Comparison of ENCODE assay signal across 10 cellular contexts in the genomic region with DNA sequence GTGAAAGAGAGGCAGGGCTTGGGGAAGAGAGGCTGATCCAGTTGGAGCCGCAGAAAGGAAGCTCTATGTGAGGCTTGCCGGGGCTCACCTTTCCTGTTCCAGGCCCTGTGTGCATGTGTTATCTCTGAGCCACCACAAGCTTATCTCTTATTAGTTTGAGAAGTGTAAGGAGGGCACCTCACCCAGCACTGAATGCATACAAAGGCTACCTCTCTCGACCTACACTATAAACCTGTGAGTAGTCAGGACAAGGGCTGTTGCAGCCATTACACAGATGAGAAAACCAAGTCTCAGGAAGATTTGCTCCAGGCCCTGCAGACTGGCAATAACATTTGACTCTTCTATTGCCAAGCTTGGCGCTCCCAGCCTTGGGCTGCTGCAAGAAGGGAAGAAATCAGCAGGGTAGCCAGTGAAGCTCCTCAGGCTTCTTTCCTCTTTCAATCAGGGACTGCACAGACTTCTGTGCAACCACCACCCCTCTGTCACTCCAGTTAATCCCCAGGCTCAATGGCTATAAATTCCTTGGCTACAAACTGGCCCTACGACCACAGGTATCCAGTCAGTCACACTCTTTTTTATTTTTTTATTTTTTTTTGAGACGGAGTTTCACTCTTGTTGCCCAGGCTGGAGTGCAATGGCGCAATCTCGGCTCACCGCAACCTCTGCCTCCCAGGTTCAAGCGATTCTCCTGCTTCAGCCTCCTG.
DNase-seq lines count a peak whose midpoint lies in the region; ATAC-seq and TF ChIP-seq lines count a peak whose summit lies in the region.
"Had no signal": no experiment of that assay in that cellular context is flagged by ENCODE, and none has a peak within 500 bp of the region (broad histone marks: within the 10 kb centered on the region; RNA-seq: fewer than 3 reads in every experiment).

No MANE protein-coding gene starts in this region.

- H3K4me3 ChIP-seq in breast epithelium (no peak overlapping the region), osteoblast (ENCODE audit: insufficient read depth, low read length) (no peak overlapping the region), uterus (no peak overlapping the region)

- no peaks in the 10 kb centered on the region for H3K27me3 ChIP-seq in breast epithelium
- no peaks in the 10 kb centered on the region for H3K27me3 ChIP-seq in osteoblast (ENCODE audit: insufficient read depth, low read length)
- no peaks in the 10 kb centered on the region for H3K27me3 ChIP-seq in uterus

- H3K27ac ChIP-seq in breast epithelium (peak overlapping the region; percentile 8 to 80), cingulate gyrus (ENCODE audit: low read depth, low read length) (peak overlapping the region; percentile 6), osteoblast (ENCODE audit: low read depth, low read length) (peak overlapping the region; percentile 82), uterus (peak overlapping the region; percentile 68 to 70)

- H3K36me3 ChIP-seq in breast epithelium (no peaks in the 10 kb centered on the region), osteoblast (ENCODE audit: insufficient read depth, low read length) (no peaks in the 10 kb centered on the region), uterus (no peaks in the 10 kb centered on the region)

- no peak overlapping the region for H3K4me3 Mint-ChIP-seq in MCF 10A (ENCODE audit: unreplicated experiment)
- H3K4me3 Mint-ChIP-seq in activated CD4-positive, alpha-beta memory T cell treated with anti-CD3 and anti-CD28 coated beads, Interleukin-2, amount 10 ng/mL, durations not matched to agents 7 days and 5 days: no peak overlapping the region

- no peaks in the 10 kb centered on the region for H4K20me1 ChIP-seq in osteoblast (ENCODE audit: insufficient read depth, low read length)

- no peak overlapping the region for H3K27ac Mint-ChIP-seq in MCF 10A (ENCODE audit: low read depth, unreplicated experiment)
- no peak overlapping the region for H3K27ac Mint-ChIP-seq in activated CD4-positive, alpha-beta memory T cell treated with anti-CD3 and anti-CD28 coated beads, Interleukin-2, amount 10 ng/mL, durations not matched to agents 7 days and 5 days

- H3K4me2 ChIP-seq in osteoblast (ENCODE audit: insufficient read depth, low read length): peak overlapping the region; percentile 21

- H3K9me3 Mint-ChIP-seq in MCF 10A (ENCODE audit: unreplicated experiment): no peaks in the 10 kb centered on the region
- no peaks in the 10 kb centered on the region for H3K9me3 Mint-ChIP-seq in activated CD4-positive, alpha-beta memory T cell treated with anti-CD3 and anti-CD28 coated beads, Interleukin-2, amount 10 ng/mL, durations not matched to agents 7 days and 5 days

- BruUV-seq in MCF 10A (replicated peaks; lab: Mats Ljungman, UMichigan): no TSS peak

- intact Hi-C loops in breast epithelium (cut with DNase I; ENCODE audit: low total_unique reads): no loop called here
- intact Hi-C loops in MCF 10A (cut with micrococcal nuclease): no loop called here
- intact Hi-C loops in uterus (cut with DNase I; ENCODE audit: low total_unique reads): no loop called here

- no peak overlapping the region for H2AFZ ChIP-seq in osteoblast (ENCODE audit: low read length)

- CTCF ChIA-PET in MCF 10A (lab: Yijun Ruan, JAX): interaction anchor here (0.9 to 1.1 kb wide), 2 partner anchors 258 to 259 kb away, joined by 3 read pairs; no protein-coding TSS in a partner anchor
- CTCF ChIA-PET in activated CD4-positive, alpha-beta memory T cell treated with anti-CD3 and anti-CD28 coated beads, Interleukin-2, amount 10 ng/mL, durations not matched to agents 7 days and 5 days (lab: Charles Lee): interaction anchor here (0.8 to 0.9 kb wide), 2 partner anchors 10 to 13 kb away, joined by 3 read pairs; no protein-coding TSS in a partner anchor

- H3K9me3 ChIP-seq in breast epithelium (no peaks in the 10 kb centered on the region), osteoblast (ENCODE audit: low read depth, low read length) (no peaks in the 10 kb centered on the region), uterus (no peaks in the 10 kb centered on the region)

- POLR2A ChIA-PET in MCF 10A (lab: Yijun Ruan, JAX): interaction anchor here (0.7 to 1.1 kb wide), 4 partner anchors 22 to 442 kb away, joined by 3 to 4 read pairs (median 4); no protein-coding TSS in a partner anchor
- POLR2A ChIA-PET in activated CD4-positive, alpha-beta memory T cell treated with anti-CD3 and anti-CD28 coated beads, Interleukin-2, amount 10 ng/mL, durations not matched to agents 7 days and 5 days (lab: Charles Lee): interaction anchor here (0.6 to 1.4 kb wide), 3 partner anchors 24 to 110 kb away, joined by 3 to 5 read pairs (median 3); no protein-coding TSS in a partner anchor

- H3K4me1 ChIP-seq in breast epithelium (peaks cover 5 to 10% of the 10 kb centered on the region in 2 donors), osteoblast (ENCODE audit: insufficient read depth, low read length) (peaks cover 68% of the 10 kb centered on the region), uterus (peaks cover 16 to 21% of the 10 kb centered on the region in 2 donors)

- TF ChIP-seq POLR2A in breast epithelium (IDR thresholded peaks at IDR 0.05): no peak
- TF ChIP-seq POLR2A in uterus (IDR thresholded peaks at IDR 0.05): no peak

- TF ChIP-seq CTCF in breast epithelium (IDR thresholded peaks at IDR 0.05) (no peak), MCF 10A (IDR thresholded peaks at IDR 0.05; ENCODE audit: unreplicated experiment) (no peak), osteoblast (IDR thresholded peaks at IDR 0.05; ENCODE audit: extremely low read depth, low read depth, low read length) (no peak), uterus (IDR thresholded peaks at IDR 0.05) (no peak)

- DNase-seq in breast epithelium (ENCODE audit: low spot score in 2 of 2): no peak
- DNase-seq in MCF 10A (ENCODE audit: unreplicated experiment): no peak
- DNase-seq in osteoblast (ENCODE audit: insufficient read length, low spot score, missing footprints): no peak
- DNase-seq in uterus: no peak
- DNase-seq in activated CD4-positive, alpha-beta memory T cell treated with anti-CD3 and anti-CD28 coated beads, Interleukin-2, amount 10 ng/mL, durations not matched to agents 7 days and 5 days: no peak
- DNase-seq in NCI-H524 treated with DMSO at 0.1 percent for 48 hours (lab: John Stamatoyannopoulos, UW): no peak
- DNase-seq: activated naive CD4-positive, alpha-beta T cell treated with anti-CD3 and anti-CD28 coated beads, Interleukin-2, amount 50 U/mL, for 16 hours; GOT3 had no signal

- no peak for ATAC-seq in GM18909 (IDR thresholded peaks at IDR 0.05; ENCODE audit: poor library complexity, unreplicated experiment)

- peaks cover 3% of the 10 kb centered on the region for H3K79me2 ChIP-seq in osteoblast (ENCODE audit: insufficient read depth, low read length)

- peaks cover 28% of the 10 kb centered on the region for H3K4me1 Mint-ChIP-seq in MCF 10A (ENCODE audit: insufficient read depth, unreplicated experiment)
- peaks cover 7% of the 10 kb centered on the region for H3K4me1 Mint-ChIP-seq in activated CD4-positive, alpha-beta memory T cell treated with anti-CD3 and anti-CD28 coated beads, Interleukin-2, amount 10 ng/mL, durations not matched to agents 7 days and 5 days

- no peaks in the 10 kb centered on the region for H3K36me3 Mint-ChIP-seq in MCF 10A (ENCODE audit: insufficient read depth, unreplicated experiment)
- H3K36me3 Mint-ChIP-seq in activated CD4-positive, alpha-beta memory T cell treated with anti-CD3 and anti-CD28 coated beads, Interleukin-2, amount 10 ng/mL, durations not matched to agents 7 days and 5 days (ENCODE audit: low read depth): no peaks in the 10 kb centered on the region

- no peaks in the 10 kb centered on the region for H3K27me3 Mint-ChIP-seq in MCF 10A (ENCODE audit: insufficient read depth, unreplicated experiment)
- H3K27me3 Mint-ChIP-seq in activated CD4-positive, alpha-beta memory T cell treated with anti-CD3 and anti-CD28 coated beads, Interleukin-2, amount 10 ng/mL, durations not matched to agents 7 days and 5 days: no peaks in the 10 kb centered on the region

Comparison
In these comparisons a context has a peak if more than half of its experiments do, and no peak if none do; other contexts are left out.
1. H3K27ac ChIP-seq: peak in every context shown above with its lines; median percentile 82 in osteoblast; 69 in uterus; 44 in breast epithelium; 6 in cingulate gyrus.